22 cellular contexts compared by ENCODE assay signal in the genomic region with DNA sequence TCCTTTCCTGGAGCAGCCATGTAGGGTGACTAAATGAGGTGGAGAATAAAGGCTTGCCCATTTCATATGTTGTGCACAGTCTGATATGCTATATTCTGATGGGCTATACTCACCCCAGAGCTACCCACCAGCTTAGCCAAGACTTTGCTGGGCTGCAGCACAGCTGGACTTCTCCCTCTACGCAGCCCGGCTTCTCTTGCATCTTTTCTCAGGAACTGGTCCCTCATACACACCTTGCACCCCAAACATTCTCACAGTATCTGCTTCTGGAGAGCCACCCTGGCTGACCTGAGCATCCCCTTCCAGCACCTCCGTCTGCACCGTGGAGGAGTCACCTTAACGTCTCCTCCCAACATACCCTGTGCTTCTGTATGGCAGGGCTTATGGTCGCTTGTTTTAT.
"Had no signal": no experiment of that assay in that cellular context is flagged by ENCODE, and none has a peak within 500 bp of the region (broad histone marks: within the 10 kb centered on the region; RNA-seq: fewer than 3 reads in every experiment).

No MANE protein-coding gene starts in this region.

- H3K36me3 Mint-ChIP-seq: mesothelial cell of epicardium, naive B cell, natural killer cell, neural progenitor cell had no signal

- DNase-seq: kidney; left colon; left ventricle myocardium inferior; mesendoderm; naive B cell; natural killer cell; nephron progenitor cell; occipital lobe; ovary; stimulated activated CD4-positive, alpha-beta T cell treated with anti-CD3 and anti-CD28 coated beads, Interleukin-12 subunit alpha, Interleukin-12 subunit beta, amount 100 ng/mL, for 4 hours; stimulated activated CD4-positive, alpha-beta T cell treated with anti-CD3 and anti-CD28 coated beads, Interleukin-15, amount 100 ng/mL, for 24 hours; stimulated activated CD4-positive, alpha-beta T cell treated with anti-CD3 and anti-CD28 coated beads, Interleukin-4, amount 100 ng/mL, for 1 hour; stimulated activated naive CD4-positive, alpha-beta T cell; tibial artery; trophoblast cell; upper lobe of right lung had no signal

- FAIRE-seq: kidney, urothelium cell line had no signal

- H3K9me3 Mint-ChIP-seq: natural killer cell; neural progenitor cell; stimulated activated naive CD8-positive, alpha-beta T cell treated with anti-CD3 and anti-CD28 coated beads, Interleukin-15, Interleukin-2, amounts not matched to agents 100 ng/mL and 50 ng/mL, for 24 hours had no signal

- ATAC-seq: left colon, natural killer cell, right lobe of liver, upper lobe of right lung had no signal

- H3K27ac Mint-ChIP-seq: mesothelial cell of epicardium; naive B cell; natural killer cell; nephron progenitor cell; neural progenitor cell; progenitor cell of endocrine pancreas; stimulated activated naive CD8-positive, alpha-beta T cell treated with anti-CD3 and anti-CD28 coated beads, Interleukin-15, Interleukin-2, amounts not matched to agents 100 ng/mL and 50 ng/mL, for 24 hours had no signal

- H3K4me3 Mint-ChIP-seq: mesothelial cell of epicardium; naive B cell; natural killer cell; nephron progenitor cell; neural progenitor cell; stimulated activated naive CD8-positive, alpha-beta T cell treated with anti-CD3 and anti-CD28 coated beads, Interleukin-15, Interleukin-2, amounts not matched to agents 100 ng/mL and 50 ng/mL, for 24 hours had no signal

- H3K4me1 Mint-ChIP-seq: mesothelial cell of epicardium, naive B cell, nephron progenitor cell, neural progenitor cell had no signal
